In genomic region chr4:106038012-106038411, GRCh38 we compare ENCODE assay signal across 23 cellular contexts.
"Had no signal": no experiment of that assay in that cellular context is flagged by ENCODE, and none has a peak within 500 bp of the region (broad histone marks: within the 10 kb centered on the region; RNA-seq: fewer than 3 reads in every experiment).

No MANE protein-coding gene starts in this region.

- H3K9me3 Mint-ChIP-seq: activated CD4-positive, alpha-beta T cell treated with anti-CD3 and anti-CD28 coated beads, Interleukin-2, amount 10 ng/mL, durations not matched to agents 24 days and 14 days; activated T-cell treated with anti-CD3 and anti-CD28 coated beads, Interleukin-2, amount 50 U/mL, for 24 hours; activated T-helper 2 cell treated with anti-CD3 and anti-CD28 coated beads, Interferon-gamma antibody, Interleukin-2, Interleukin-4, amounts not matched to agents 10 μg/mL and 5 μg/mL and 100 μg/mL, durations not matched to agents 14 hours and 24 hours and 36 hours; central memory CD8-positive, alpha-beta T cell; endodermal cell; memory B cell; stimulated activated memory B cell treated with anti-CD40 and anti-IgM and Interleukin-4, amounts not matched to agents 10 μg/mL and 1 μg/mL and 100 μg/mL, for 72 hours had no signal

- H3K27ac Mint-ChIP-seq: activated CD4-positive, alpha-beta T cell treated with anti-CD3 and anti-CD28 coated beads, Interleukin-2, amount 10 ng/mL, durations not matched to agents 24 days and 14 days; activated CD8-positive, alpha-beta T cell treated with anti-CD3 and anti-CD28 coated beads, Interleukin-2, amount 10 ng/mL, durations not matched to agents 7 days and 5 days; activated T-cell treated with anti-CD3 and anti-CD28 coated beads, Interleukin-2, amount 50 U/mL, for 24 hours; activated T-helper 2 cell treated with anti-CD3 and anti-CD28 coated beads, Interferon-gamma antibody, Interleukin-2, Interleukin-4, amounts not matched to agents 10 μg/mL and 5 μg/mL and 100 μg/mL, durations not matched to agents 14 hours and 24 hours and 36 hours; endodermal cell; memory B cell; naive thymus-derived CD4-positive, alpha-beta T cell; stimulated activated memory B cell treated with anti-CD40 and anti-IgM and Interleukin-4, amounts not matched to agents 10 μg/mL and 1 μg/mL and 100 μg/mL, for 72 hours had no signal

- H3K4me3 ChIP-seq: ascending aorta, colonic mucosa, spleen, thoracic aorta, upper lobe of left lung had no signal

- H3K27ac ChIP-seq: ascending aorta, colonic mucosa, foreskin keratinocyte, neutrophil, parathyroid adenoma, spleen, thoracic aorta, upper lobe of left lung had no signal

- H3K36me3 Mint-ChIP-seq: stimulated activated memory B cell treated with anti-CD40 and anti-IgM and Interleukin-4, amounts not matched to agents 10 μg/mL and 1 μg/mL and 100 μg/mL, for 72 hours had no signal

- H3K79me2 ChIP-seq: parathyroid adenoma had no signal

- H3K9me3 ChIP-seq: ascending aorta, colonic mucosa, neutrophil, thoracic aorta, upper lobe of left lung had no signal

- H3K27me3 ChIP-seq: ascending aorta, colonic mucosa, foreskin keratinocyte, neutrophil, spleen, upper lobe of left lung had no signal

- H3K36me3 ChIP-seq: ascending aorta, colonic mucosa, neutrophil, spleen, thoracic aorta, upper lobe of left lung had no signal

- H3K27me3 Mint-ChIP-seq: stimulated activated memory B cell treated with anti-CD40 and anti-IgM and Interleukin-4, amounts not matched to agents 10 μg/mL and 1 μg/mL and 100 μg/mL, for 72 hours had no signal

- H3K4me3 Mint-ChIP-seq: activated CD4-positive, alpha-beta T cell treated with anti-CD3 and anti-CD28 coated beads, Interleukin-2, amount 10 ng/mL, durations not matched to agents 24 days and 14 days; activated CD8-positive, alpha-beta T cell treated with anti-CD3 and anti-CD28 coated beads, Interleukin-2, amount 10 ng/mL, durations not matched to agents 7 days and 5 days; activated T-cell treated with anti-CD3 and anti-CD28 coated beads, Interleukin-2, amount 50 U/mL, for 24 hours; central memory CD8-positive, alpha-beta T cell; endodermal cell; memory B cell; naive thymus-derived CD4-positive, alpha-beta T cell; stimulated activated memory B cell treated with anti-CD40 and anti-IgM and Interleukin-4, amounts not matched to agents 10 μg/mL and 1 μg/mL and 100 μg/mL, for 72 hours had no signal

- DNase-seq: activated CD4-positive, alpha-beta T cell treated with anti-CD3 and anti-CD28 coated beads, Interleukin-2, amount 10 ng/mL, durations not matched to agents 24 days and 14 days; activated CD8-positive, alpha-beta T cell treated with anti-CD3 and anti-CD28 coated beads, Interleukin-2, amount 10 ng/mL, durations not matched to agents 7 days and 5 days; activated naive CD4-positive, alpha-beta T cell treated with anti-CD3 and anti-CD28 coated beads, Interleukin-2, amount 50 U/mL, for 16 hours; activated T-cell treated with anti-CD3 and anti-CD28 coated beads, Interleukin-2, amount 50 U/mL, for 24 hours; colonic mucosa; endodermal cell; foreskin keratinocyte; hippocampal formation; kidney; left ventricle myocardium superior; naive thymus-derived CD4-positive, alpha-beta T cell; spleen; stimulated activated CD4-positive, alpha-beta T cell treated with anti-CD3 and anti-CD28 coated beads, Interleukin-4, amount 100 ng/mL, for 4 hours; T1000; upper lobe of left lung had no signal

- ATAC-seq: activated CD8-positive, alpha-beta T cell treated with anti-CD3 and anti-CD28 coated beads, Interleukin-2, amount 10 ng/mL, durations not matched to agents 7 days and 5 days; foreskin keratinocyte; left ventricle myocardium superior; naive thymus-derived CD4-positive, alpha-beta T cell; stimulated activated memory B cell treated with anti-CD40 and anti-IgM and Interleukin-4, amounts not matched to agents 10 μg/mL and 1 μg/mL and 100 μg/mL, for 72 hours had no signal

- H2AFZ ChIP-seq: parathyroid adenoma had no signal

- H3K4me1 ChIP-seq: colonic mucosa, parathyroid adenoma, upper lobe of left lung had no signal

- H3K4me1 Mint-ChIP-seq: activated CD4-positive, alpha-beta T cell treated with anti-CD3 and anti-CD28 coated beads, Interleukin-2, amount 10 ng/mL, durations not matched to agents 24 days and 14 days; central memory CD8-positive, alpha-beta T cell; endodermal cell; memory B cell; stimulated activated memory B cell treated with anti-CD40 and anti-IgM and Interleukin-4, amounts not matched to agents 10 μg/mL and 1 μg/mL and 100 μg/mL, for 72 hours had no signal
